Comparison of ENCODE assay signal across 8 cellular contexts in genomic region chr11:74592441-74593362, GRCh38. TPM values are rescaled to one million over a fixed set of nuclear protein-coding genes. Genes with fewer than 3 reads are reported as not detected.
DNase-seq lines count a peak whose midpoint lies in the region; ATAC-seq and TF ChIP-seq lines count a peak whose summit lies in the region.

POLD3 (plus strand) TSS chr11:74592582; CDS start chr11:74592659, 77 bp downstream.

- H3K27me3 ChIP-seq in WERI-Rb-1 (ENCODE audit: insufficient read depth, low read depth, severe bottlenecking) (no peaks in the 10 kb centered on the region), breast epithelium (no peaks in the 10 kb centered on the region)

- in situ Hi-C loops in ACHN (cut with HindIII; ENCODE audit: low pct_ligation_motif_present, low pct_unique_long_range_greater_than_20kb, low sequenced_read_pairs): no loop called here

- TF ChIP-seq POLR2A in breast epithelium (IDR thresholded peaks at IDR 0.05): no peak

- DNase-seq in ACHN (peak; percentile 85), NCI-H2227 (lab: John Stamatoyannopoulos, UW; ENCODE audit: unreplicated experiment) (peak; percentile 97), WERI-Rb-1 (peak; percentile 96), breast epithelium (ENCODE audit: low spot score in 2 of 2) (peak; percentile 82 to 87)

- intact Hi-C loops in breast epithelium (cut with DNase I; ENCODE audit: low total_unique reads): no loop called here

- H3K9me3 ChIP-seq in WERI-Rb-1 (ENCODE audit: severe bottlenecking) (no peaks in the 10 kb centered on the region), breast epithelium (no peaks in the 10 kb centered on the region), iPS-18c (ENCODE audit: control insufficient read depth, insufficient read depth, low read length) (peaks cover 4% of the 10 kb centered on the region)

- TF ChIP-seq CTCF in WERI-Rb-1 (IDR thresholded peaks at IDR 0.05; ENCODE audit: low read depth, low read length) (no peak), breast epithelium (IDR thresholded peaks at IDR 0.05) (no peak)

- peaks cover 0 to 7% of the 10 kb centered on the region in 2 donors for H3K4me1 ChIP-seq in breast epithelium

- H3K36me3 ChIP-seq in WERI-Rb-1 (peaks cover 38% of the 10 kb centered on the region), breast epithelium (no peaks in the 10 kb centered on the region)

- ATAC-seq in GM18909 (IDR thresholded peaks at IDR 0.05; ENCODE audit: poor library complexity, unreplicated experiment) (peak; percentile 94), HG03159 (IDR thresholded peaks at IDR 0.05; ENCODE audit: unreplicated experiment) (peak; percentile 96)

- H3K27ac ChIP-seq in WERI-Rb-1 (peak within 1 kb of the TSS; percentile 91), breast epithelium (peak within 1 kb of the TSS; percentile 86 to 91), skin epidermis (peak within 1 kb of the TSS; percentile 56 to 96 (median 91))

- H3K4me3 ChIP-seq in WERI-Rb-1 (ENCODE audit: low read depth, low read length) (peak within 1 kb of the TSS; percentile 100), breast epithelium (peak within 1 kb of the TSS; percentile 77 to 99 (median 89)), iPS-18c (ENCODE audit: insufficient read depth, low read depth, low read length) (peak within 1 kb of the TSS; percentile 100), skin epidermis (peak within 1 kb of the TSS; percentile 62 to 99 (median 96))

RNA-seq across cellular contexts. Expression of gene POLD3, which starts in this region (rescaled TPM):
- total RNA-seq in breast epithelium: 10 to 100 TPM in 2 of 3 donors, 1 to 10 TPM in 1; 9.8 to 23.3 (median 16.7) TPM

Comparison
In these comparisons a context has a peak if more than half of its experiments do, and no peak if none do; other contexts are left out.
1. Peak in every context shown above with its lines: DNase-seq, ATAC-seq, H3K4me3 ChIP-seq and H3K27ac ChIP-seq.